Comparison of ENCODE assay signal across 1 cellular context in genomic region chr22:30324008-30324730, GRCh38.
TF ChIP-seq lines count a peak whose summit lies in the region.

No MANE protein-coding gene starts in this region.

TF ChIP-seq in GM12878, 131 proteins besides CTCF, POLR2A, EP300 and RAD21:
- TF ChIP-seq SPI1 (IDR thresholded peaks at IDR 0.05; ENCODE audit: borderline replicate concordance, insufficient read depth, low read depth, low read length) (peak; percentile 28; the same call in 1 of the 2 replicates), RUNX3 (IDR thresholded peaks at IDR 0.05; ENCODE audit: low read length) (peak; percentile 34), ETV6 (conservative IDR thresholded peaks at IDR 0.05 in 1 of 2, IDR thresholded peaks at IDR 0.05 in 1 of 2; ENCODE audit: borderline replicate concordance in 1 of 2, low read depth in 1 of 2) (no peak)
